Comparison of ENCODE assay signal across 1 cellular context in the genomic region with DNA sequence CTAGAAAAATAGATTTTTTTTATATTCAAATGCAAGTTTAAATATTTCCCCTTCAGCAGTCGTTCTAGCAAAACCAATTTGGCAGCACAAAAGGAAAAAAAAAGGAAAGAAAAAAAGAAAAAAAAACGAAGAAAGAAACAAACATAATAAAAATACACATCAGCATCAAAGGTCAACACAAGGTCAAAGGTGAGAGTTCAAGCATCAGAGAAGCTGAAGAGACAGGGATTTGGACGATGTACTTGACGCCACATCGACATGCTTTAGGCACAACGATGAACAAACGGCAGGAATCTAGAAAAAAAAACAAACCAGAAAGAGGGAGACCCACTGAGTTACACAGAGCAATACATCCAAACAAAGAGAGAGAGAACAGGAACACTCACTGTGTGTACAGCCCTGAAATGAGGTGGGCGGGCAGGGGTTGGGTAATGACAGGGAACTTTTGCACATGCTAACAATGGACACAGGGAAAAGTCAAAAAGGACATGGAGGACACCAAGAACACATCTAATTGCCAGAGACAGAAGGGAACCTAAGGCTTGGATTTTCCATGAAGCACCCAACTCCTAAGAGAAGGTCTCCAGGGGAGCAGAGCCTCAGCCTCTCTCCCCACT.
A peak's percentile ranks its signal among the peaks of the same experiment; 100 is the strongest.
TF ChIP-seq lines count a peak whose summit lies in the region.

No MANE protein-coding gene starts in this region.

TF ChIP-seq in IMR-90, 13 proteins besides CTCF, POLR2A, EP300 and RAD21:
- TF ChIP-seq MXI1 (IDR thresholded peaks at IDR 0.05; ENCODE audit: borderline replicate concordance, low read depth, low read length) (no peak), CEBPB (IDR thresholded peaks at IDR 0.05; ENCODE audit: low read depth, low read length) (peak; percentile 73)
TF ChIP-seq in IMR-90: peak in this region for 1.
